In the genomic region with DNA sequence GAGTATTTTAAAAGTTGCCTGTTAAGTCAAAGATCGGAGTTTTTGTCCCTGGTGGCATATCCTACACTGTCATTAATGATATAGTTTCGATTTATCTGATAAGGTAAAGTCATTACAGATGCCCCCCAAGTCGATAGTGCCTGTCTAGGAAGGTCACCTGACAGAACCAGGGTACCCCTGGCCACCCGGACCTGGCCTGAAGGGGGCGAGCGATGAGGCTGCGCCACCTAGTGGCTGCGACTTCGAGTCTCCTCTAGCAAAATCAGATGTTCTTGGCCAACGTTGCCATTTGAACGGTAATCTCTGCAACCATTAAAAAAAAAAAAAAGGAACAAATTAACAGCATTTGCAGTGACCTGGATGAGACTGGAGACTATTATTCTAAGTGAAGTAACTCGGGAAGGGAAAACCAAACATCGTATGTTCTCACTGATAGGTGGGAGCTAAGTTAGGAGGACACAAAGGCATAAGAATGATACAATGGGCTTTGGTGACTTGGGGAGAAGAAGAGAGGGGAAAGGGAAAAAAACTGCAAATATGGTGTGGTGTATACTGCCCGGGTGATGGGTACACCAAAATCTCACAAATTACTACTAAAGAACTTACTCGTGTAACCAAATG, we compare ENCODE assay signal across 8 cellular contexts.
DNase-seq lines count a peak whose midpoint lies in the region; ATAC-seq and TF ChIP-seq lines count a peak whose summit lies in the region.

No MANE protein-coding gene starts in this region.

- no peak overlapping the region for H3K4me3 Mint-ChIP-seq in type B pancreatic cell

- peaks cover 6% of the 10 kb centered on the region for H3K27me3 Mint-ChIP-seq in type B pancreatic cell

- intact Hi-C loops in dorsolateral prefrontal cortex (cut with DNase I) = loop anchor here (1.0 to 10.0 kb wide), 3 partner anchors 275 to 438 kb away; no protein-coding TSS in a partner anchor

- no peak overlapping the region for H3K27ac ChIP-seq in dorsolateral prefrontal cortex
- H3K27ac ChIP-seq in effector memory CD4-positive, alpha-beta T cell (ENCODE audit: insufficient read depth, low read length, poor library complexity, severe bottlenecking) = no peak overlapping the region

- H3K4me1 ChIP-seq in effector memory CD4-positive, alpha-beta T cell (ENCODE audit: control insufficient read depth, insufficient read depth, low read length, poor library complexity, severe bottlenecking) = no peaks in the 10 kb centered on the region

- H3K9me3 ChIP-seq in effector memory CD4-positive, alpha-beta T cell (ENCODE audit: control insufficient read depth, low read length) = no peaks in the 10 kb centered on the region

- no peaks in the 10 kb centered on the region for H3K36me3 Mint-ChIP-seq in type B pancreatic cell

- no peaks in the 10 kb centered on the region for H3K27me3 ChIP-seq in dorsolateral prefrontal cortex
- H3K27me3 ChIP-seq in effector memory CD4-positive, alpha-beta T cell (replicated peaks; ENCODE audit: control insufficient read depth, insufficient read depth, low read length, poor library complexity, severe bottlenecking) = no peaks in the 10 kb centered on the region

- H3K36me3 ChIP-seq in effector memory CD4-positive, alpha-beta T cell (ENCODE audit: control insufficient read depth, insufficient read depth, low read length) = no peaks in the 10 kb centered on the region

- peak; percentile 63 for DNase-seq in COLO668 (lab: John Stamatoyannopoulos, UW; ENCODE audit: unreplicated experiment)
- DNase-seq in SKM-1 (lab: John Stamatoyannopoulos, UW; ENCODE audit: unreplicated experiment) = peak; percentile 5
- DNase-seq in dorsolateral prefrontal cortex = peak in 9 of 10 donors; percentile 25 to 71 (median 41)
- DNase-seq in medulla oblongata (ENCODE audit: extremely low spot score) = peak; percentile 56
- peak; percentile 64 for DNase-seq in type B pancreatic cell (ENCODE audit: extremely low spot score, unreplicated experiment)
- DNase-seq in effector memory CD4-positive, alpha-beta T cell = no peak

- TF ChIP-seq CTCF in dorsolateral prefrontal cortex (IDR thresholded peaks at IDR 0.05 in 54 of 56, conservative IDR thresholded peaks at IDR 0.05 in 2 of 56; ENCODE audit: low read depth in 1 of 56, partially characterized antibody in 56 of 56) (peak; percentile 69 to 94 (median 85)), type B pancreatic cell (conservative IDR thresholded peaks at IDR 0.05) (peak; percentile 90)

- peak; percentile 77 for ATAC-seq in GM19397 (IDR thresholded peaks at IDR 0.05; ENCODE audit: unreplicated experiment)
- ATAC-seq in HG03442 (IDR thresholded peaks at IDR 0.05; ENCODE audit: unreplicated experiment) = peak; percentile 92

- H3K4me3 ChIP-seq in dorsolateral prefrontal cortex = no peak overlapping the region
- no peak overlapping the region for H3K4me3 ChIP-seq in effector memory CD4-positive, alpha-beta T cell (ENCODE audit: insufficient read depth, low read depth, low read length, poor library complexity, severe bottlenecking)

- H3K27ac Mint-ChIP-seq in type B pancreatic cell = no peak overlapping the region

- H3K9me3 Mint-ChIP-seq in type B pancreatic cell = no peaks in the 10 kb centered on the region

- no peaks in the 10 kb centered on the region for H3K4me1 Mint-ChIP-seq in type B pancreatic cell (ENCODE audit: unreplicated experiment)

Comparison
In these comparisons a context has a peak if more than half of its experiments do, and no peak if none do; other contexts are left out.
1. DNase-seq: peak in COLO668 (single experiment), SKM-1 (single experiment), dorsolateral prefrontal cortex (9 of 10), medulla oblongata (single experiment) and type B pancreatic cell (single experiment); none in effector memory CD4-positive, alpha-beta T cell (0 of 3).